In the genomic region with DNA sequence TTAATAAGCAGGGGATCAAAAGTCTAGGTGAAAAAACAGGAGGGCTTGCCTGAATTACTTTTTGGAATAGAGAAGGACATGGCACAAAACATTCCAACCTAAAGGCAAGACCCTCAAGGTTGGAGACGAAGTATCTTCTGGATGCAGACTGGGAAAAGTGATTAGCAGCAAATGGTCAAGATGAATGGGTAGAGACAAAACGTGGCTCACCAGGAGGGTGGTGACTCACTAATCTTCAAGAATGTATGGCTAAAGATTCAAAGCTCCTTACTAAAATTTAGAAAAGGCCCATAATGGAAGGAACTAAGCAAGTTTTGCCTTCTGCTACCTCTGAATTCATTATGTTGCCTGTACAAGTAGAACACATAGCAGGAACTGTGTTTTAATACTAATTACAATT, we compare ENCODE assay signal across 31 cellular contexts.
"Had no signal": no experiment of that assay in that cellular context is flagged by ENCODE, and none has a peak within 500 bp of the region (broad histone marks: within the 10 kb centered on the region; RNA-seq: fewer than 3 reads in every experiment).

No MANE protein-coding gene starts in this region.

- H3K27me3 Mint-ChIP-seq: activated B cell treated with CpG ODN at 0.5 μM for 24 hours; activated CD4-positive, alpha-beta memory T cell treated with anti-CD3 and anti-CD28 coated beads for 36 hours had no signal

- ATAC-seq: activated naive CD4-positive, alpha-beta T cell treated with anti-CD3 and anti-CD28 coated beads, Interleukin-2, amount 50 U/mL, for 72 hours; activated T-cell treated with anti-CD3 and anti-CD28 coated beads, Interleukin-2, amount 50 U/mL, for 4 hours had no signal

- H3K27ac ChIP-seq: VCaP had no signal

- H3K4me3 Mint-ChIP-seq: activated B cell treated with CpG ODN at 0.5 μM for 24 hours; activated CD4-positive, alpha-beta memory T cell treated with anti-CD3 and anti-CD28 coated beads for 36 hours; activated naive CD4-positive, alpha-beta T cell treated with anti-CD3 and anti-CD28 coated beads for 36 hours; activated T-cell treated with anti-CD3 and anti-CD28 coated beads, Interleukin-2, amount 50 U/mL, for 4 hours; activated T-helper 1 cell treated with anti-CD3 and anti-CD28 coated beads, Interleukin-12 subunit alpha, Interleukin-12 subunit beta, Interleukin-2, Interleukin-4 antibody, amounts not matched to agents 30 ng/mL and 10 ng/mL and 1 ng/mL, durations not matched to agents 14 hours and 24 hours and 36 hours; brain had no signal

- H3K36me3 Mint-ChIP-seq: activated CD4-positive, alpha-beta memory T cell treated with anti-CD3 and anti-CD28 coated beads for 36 hours; activated naive CD4-positive, alpha-beta T cell treated with anti-CD3 and anti-CD28 coated beads, Interleukin-2, amount 50 U/mL, for 72 hours; brain had no signal

- H3K9me3 Mint-ChIP-seq: activated B cell treated with CpG ODN at 0.5 μM for 24 hours had no signal

- H3K4me1 Mint-ChIP-seq: activated B cell treated with CpG ODN at 0.5 μM for 24 hours had no signal

- H3K27ac Mint-ChIP-seq: activated B cell treated with CpG ODN at 0.5 μM for 24 hours; activated CD4-positive, alpha-beta memory T cell treated with anti-CD3 and anti-CD28 coated beads for 36 hours; activated naive CD4-positive, alpha-beta T cell treated with anti-CD3 and anti-CD28 coated beads for 36 hours; activated naive CD4-positive, alpha-beta T cell treated with anti-CD3 and anti-CD28 coated beads, Interleukin-2, amount 50 U/mL, for 72 hours; activated T-helper 1 cell treated with anti-CD3 and anti-CD28 coated beads, Interleukin-12 subunit alpha, Interleukin-12 subunit beta, Interleukin-2, Interleukin-4 antibody, amounts not matched to agents 30 ng/mL and 10 ng/mL and 1 ng/mL, durations not matched to agents 14 hours and 24 hours and 36 hours had no signal

- DNase-seq: activated B cell treated with CpG ODN at 0.5 μM for 24 hours; activated CD4-positive, alpha-beta memory T cell treated with anti-CD3 and anti-CD28 coated beads for 36 hours; activated CD4-positive, alpha-beta T cell treated with anti-CD3 and anti-CD28 coated beads for 4 hours; activated CD4-positive, alpha-beta T cell treated with anti-CD3 and anti-CD28 coated beads, Interleukin-2, amount 50 U/mL, for 1 hour; activated CD4-positive, CD25-positive, alpha-beta regulatory T cell treated with anti-CD3 and anti-CD28 coated beads, Interleukin-2, amount 50 U/mL, for 72 hours; activated CD8-positive, alpha-beta memory T cell treated with anti-CD3 and anti-CD28 coated beads, Interleukin-2, amount 50 U/mL, for 4 hours; activated gamma-delta T cell treated with Interleukin-2 at 50 U/mL for 16 hours; activated naive CD4-positive, alpha-beta T cell treated with anti-CD3 and anti-CD28 coated beads for 36 hours; activated T-cell treated with anti-CD3 and anti-CD28 coated beads for 4 hours; activated T-cell treated with anti-CD3 and anti-CD28 coated beads, Interleukin-2, amount 50 U/mL, for 4 hours; anterior cingulate cortex; caudate nucleus; cerebellar nuclear complex; Karpas-422; NCI-H1048; NCI-H1105 treated with DMSO at 0.1 percent for 48 hours; NCI-H1436; NCI-H1694; NCI-H1930; NCI-H2081 treated with DMSO at 0.1 percent for 48 hours; NCI-H345; NCI-H524 treated with DMSO at 0.1 percent for 48 hours; Right ventricle myocardium superior; SW 1271; T-helper 1 cell; T-helper 2 cell; T-helper 9 cell had no signal
